ENCODE assay signal across 8 cellular contexts in genomic region chr20:25195962-25196700, GRCh38. TPM values are rescaled to one million over a fixed set of nuclear protein-coding genes. Genes with fewer than 3 reads are reported as not detected.
DNase-seq lines count a peak whose midpoint lies in the region; ATAC-seq and TF ChIP-seq lines count a peak whose summit lies in the region.

No MANE protein-coding gene starts in this region.

- H3K27ac Mint-ChIP-seq in mesothelial cell of epicardium: peak overlapping the region; percentile 93

- H3K36me3 ChIP-seq in BE2C: no peaks in the 10 kb centered on the region
- no peaks in the 10 kb centered on the region for H3K36me3 ChIP-seq in tibial nerve

- peak overlapping the region; percentile 92 for H3K4me3 ChIP-seq in BE2C (ENCODE audit: low read depth, low read length)
- peak overlapping the region; percentile 76 to 92 (median 82) for H3K4me3 ChIP-seq in tibial nerve

- DNase-seq in BE2C: peak; percentile 54
- DNase-seq in SW480 (ENCODE audit: low spot score): peak; percentile 77
- peak; percentile 67 for DNase-seq in ecto neural progenitor cell (ENCODE audit: low spot score)
- DNase-seq in mesothelial cell of epicardium (ENCODE audit: low spot score in 2 of 2, unreplicated experiment in 2 of 2): peak in 1 of 2 experiments; percentile 68
- no peak for DNase-seq in tibial nerve (ENCODE audit: low spot score in 2 of 2)
- no peak for DNase-seq in amniotic stem cell (lab: John Stamatoyannopoulos, UW)

- 3 to 10% methylated on average over 18 to 19 of the region's 34 CpGs for WGBS in tibial nerve, 2 donors

- peaks cover 21% of the 10 kb centered on the region for H3K4me1 Mint-ChIP-seq in mesothelial cell of epicardium

- H3K9me3 Mint-ChIP-seq in mesothelial cell of epicardium: no peaks in the 10 kb centered on the region

- TF ChIP-seq CTCF in BE2C (IDR thresholded peaks at IDR 0.05; ENCODE audit: low read depth, low read length) (no peak), mesothelial cell of epicardium (IDR thresholded peaks at IDR 0.05; ENCODE audit: unreplicated experiment) (no peak), tibial nerve (IDR thresholded peaks at IDR 0.05) (no peak)

- TF ChIP-seq EP300 in tibial nerve (IDR thresholded peaks at IDR 0.05): no peak

- peaks cover 2% of the 10 kb centered on the region for H3K36me3 Mint-ChIP-seq in mesothelial cell of epicardium

- no peak for TF ChIP-seq POLR2A in tibial nerve (IDR thresholded peaks at IDR 0.05)

- H3K27me3 ChIP-seq in BE2C (no peaks in the 10 kb centered on the region), tibial nerve (no peaks in the 10 kb centered on the region)

- no peaks in the 10 kb centered on the region for H3K27me3 Mint-ChIP-seq in mesothelial cell of epicardium (ENCODE audit: low read depth)

- peak; percentile 32 for ATAC-seq in GM19023 (IDR thresholded peaks at IDR 0.05; ENCODE audit: unreplicated experiment)
- ATAC-seq in HG03460 (IDR thresholded peaks at IDR 0.05; ENCODE audit: unreplicated experiment): peak; percentile 22

- peak overlapping the region; percentile 77 to 93 (median 88) for H3K27ac ChIP-seq in tibial nerve

- no peaks in the 10 kb centered on the region for H3K9me3 ChIP-seq in BE2C
- H3K9me3 ChIP-seq in tibial nerve: no peaks in the 10 kb centered on the region

- H3K4me3 Mint-ChIP-seq in mesothelial cell of epicardium: peak overlapping the region; percentile 94

- peaks cover 9% of the 10 kb centered on the region for H3K4me1 ChIP-seq in BE2C
- H3K4me1 ChIP-seq in tibial nerve: peaks cover 0 to 55% (median 16%) of the 10 kb centered on the region in 4 donors

RNA-seq across cellular contexts. Expression of gene ENTPD6, which starts 0.6 kb away (rescaled TPM):
- 91.1 TPM for polyA plus RNA-seq in BE2C (2012; ENCODE audit: insufficient read depth, insufficient read length, low read depth)
- total RNA-seq in mesothelial cell of epicardium (59.3 to 68.6 TPM (median 67.8 TPM) in 3 replicates), tibial nerve (100 to 1,000 TPM in 1 of 4 donors, 10 to 100 TPM in 3; 62.2 to 114 (median 67.0) TPM)

RNA-seq across cellular contexts. Expression of gene PYGB, which starts 51.8 kb away (rescaled TPM):
- polyA plus RNA-seq in BE2C (2012; ENCODE audit: insufficient read depth, insufficient read length, low read depth): 58.6 TPM
- total RNA-seq in mesothelial cell of epicardium (46.6 to 48.0 TPM (median 47.4 TPM) in 3 replicates), tibial nerve (100 to 1,000 TPM in 1 of 4 donors, 10 to 100 TPM in 3; 71.6 to 119 (median 78.6) TPM)

Comparison
In these comparisons a context has a peak if more than half of its experiments do, and no peak if none do; other contexts are left out.
1. DNase-seq: peak in BE2C (single experiment), SW480 (single experiment) and ecto neural progenitor cell (single experiment); none in tibial nerve (0 of 2) and amniotic stem cell (single experiment).